Comparison of ENCODE assay signal across 11 cellular contexts in genomic region chrX:65696613-65697012, GRCh38. TPM values are rescaled to one million over a fixed set of nuclear protein-coding genes. Genes with fewer than 3 reads are reported as not detected.
DNase-seq lines count a peak whose midpoint lies in the region; ATAC-seq and TF ChIP-seq lines count a peak whose summit lies in the region.
"Had no signal": no experiment of that assay in that cellular context is flagged by ENCODE, and none has a peak within 500 bp of the region (broad histone marks: within the 10 kb centered on the region; RNA-seq: fewer than 3 reads in every experiment).

No MANE protein-coding gene starts in this region.

- no peak for ATAC-seq in CD8-positive, alpha-beta T cell
- ATAC-seq in GM18861 (IDR thresholded peaks at IDR 0.05; ENCODE audit: unreplicated experiment): no peak
- ATAC-seq: WTC11 had no signal

- H3K36me3 ChIP-seq in CD8-positive, alpha-beta T cell (ENCODE audit: insufficient read depth, low read length): no peaks in the 10 kb centered on the region
- no peaks in the 10 kb centered on the region for H3K36me3 ChIP-seq in MM.1S (replicated peaks; ENCODE audit: insufficient read depth, low read length)
- no peaks in the 10 kb centered on the region for H3K36me3 ChIP-seq in mammary epithelial cell (ENCODE audit: insufficient read depth, low read length)
- H3K36me3 ChIP-seq in neutrophil: no peaks in the 10 kb centered on the region

- H3K9ac ChIP-seq in MM.1S (ENCODE audit: low read length) (peak overlapping the region; percentile 21; the same call in 1 of the 2 replicates), mammary epithelial cell (ENCODE audit: insufficient read depth, low read length) (no peak overlapping the region)

- peaks cover 93% of the 10 kb centered on the region for H3K4me1 ChIP-seq in CD8-positive, alpha-beta T cell (ENCODE audit: insufficient read depth, low read length)
- H3K4me1 ChIP-seq in MM.1S (ENCODE audit: low read length) (peaks cover 69% of the 10 kb centered on the region), mammary epithelial cell (ENCODE audit: insufficient read depth, low read length) (peaks cover 38% of the 10 kb centered on the region), neutrophil (ENCODE audit: control insufficient read depth in 1 of 2, insufficient read depth in 1 of 2, low read depth in 1 of 2, low read length in 1 of 2) (peaks cover 84 to 94% of the 10 kb centered on the region in 2 experiments)

- H4K20me1 ChIP-seq in MM.1S (ENCODE audit: insufficient read depth, low read length): no peaks in the 10 kb centered on the region
- H4K20me1 ChIP-seq in mammary epithelial cell (ENCODE audit: insufficient read depth, low read length): no peaks in the 10 kb centered on the region

- no peaks in the 10 kb centered on the region for H3K27me3 ChIP-seq in CD8-positive, alpha-beta T cell (ENCODE audit: insufficient read depth, low read length)
- H3K27me3 ChIP-seq in MM.1S (replicated peaks; ENCODE audit: insufficient read depth, low read length): no peaks in the 10 kb centered on the region
- H3K27me3 ChIP-seq in mammary epithelial cell (ENCODE audit: insufficient read depth, low read length): no peaks in the 10 kb centered on the region
- H3K27me3 ChIP-seq in neutrophil: no peaks in the 10 kb centered on the region

- POLR2A ChIA-PET in CD8-positive, alpha-beta T cell (lab: Charles Lee): interaction anchor here (1.0 to 2.3 kb wide), 3 partner anchors 10 to 28 kb away, joined by 3 to 17 read pairs (median 4); no protein-coding TSS in a partner anchor

- no peak overlapping the region for H2AFZ ChIP-seq in MM.1S (ENCODE audit: low read length)
- no peak overlapping the region for H2AFZ ChIP-seq in mammary epithelial cell (ENCODE audit: low read depth, low read length)

- H3K9me3 ChIP-seq in CD8-positive, alpha-beta T cell (ENCODE audit: low read length): no peaks in the 10 kb centered on the region
- H3K9me3 ChIP-seq in MM.1S (replicated peaks; ENCODE audit: insufficient read depth, low read length) (no peaks in the 10 kb centered on the region), mammary epithelial cell (replicated peaks; ENCODE audit: insufficient read depth, low read length) (no peaks in the 10 kb centered on the region), neutrophil (no peaks in the 10 kb centered on the region)

- H3K79me2 ChIP-seq in MM.1S (ENCODE audit: low read length) (peaks cover 90% of the 10 kb centered on the region), mammary epithelial cell (ENCODE audit: insufficient read depth, low read length) (peaks cover 97% of the 10 kb centered on the region)

- peak overlapping the region; percentile 81 for H3K4me3 Mint-ChIP-seq in CD8-positive, alpha-beta T cell
- H3K4me3 Mint-ChIP-seq: WTC11 had no signal

- intact Hi-C loops in CD8-positive, alpha-beta T cell (cut with DNase I, micrococcal nuclease): loop anchor here (5.0 to 10.0 kb wide), 2 partner anchors 99 to 288 kb away; no protein-coding TSS in a partner anchor
- intact Hi-C loops in mammary epithelial cell (cut with micrococcal nuclease): no loop called here

- peaks cover 36% of the 10 kb centered on the region for H3K36me3 Mint-ChIP-seq in CD8-positive, alpha-beta T cell
- H3K36me3 Mint-ChIP-seq: WTC11 had no signal

- H3K9me3 Mint-ChIP-seq in CD8-positive, alpha-beta T cell: no peaks in the 10 kb centered on the region
- H3K9me3 Mint-ChIP-seq: WTC11 had no signal

- no peak for TF ChIP-seq CTCF in CD8-positive, alpha-beta T cell (IDR thresholded peaks at IDR 0.05)
- TF ChIP-seq CTCF in MM.1S (IDR thresholded peaks at IDR 0.05; ENCODE audit: low read length): no peak
- TF ChIP-seq CTCF in mammary epithelial cell (conservative IDR thresholded peaks at IDR 0.05 in 1 of 2, IDR thresholded peaks at IDR 0.05 in 1 of 2; ENCODE audit: extremely low read depth in 1 of 2, insufficient read depth in 1 of 2, low read depth in 1 of 2, low read length in 2 of 2): no peak
- TF ChIP-seq CTCF in neutrophil (IDR thresholded peaks at IDR 0.05): no peak

- H3K27me3 Mint-ChIP-seq in CD8-positive, alpha-beta T cell (ENCODE audit: low read depth): no peaks in the 10 kb centered on the region

- BruUV-seq in mammary epithelial cell (replicated peaks; lab: Mats Ljungman, UMichigan): no TSS peak

- DNase-seq in CD8-positive, alpha-beta T cell: no peak
- DNase-seq in MM.1S: peak; percentile 14
- no peak for DNase-seq in mammary epithelial cell
- no peak for DNase-seq in NCI-H446 (lab: John Stamatoyannopoulos, UW)
- no peak for DNase-seq in amniotic stem cell (lab: John Stamatoyannopoulos, UW)
- no peak for DNase-seq in GM03348 (ENCODE audit: low spot score)
- DNase-seq: NCI-H2227 treated with DMSO at 0.1 percent for 48 hours; stimulated activated CD4-positive, alpha-beta T cell treated with anti-CD3 and anti-CD28 coated beads, Interleukin-4, amount 100 ng/mL, for 1 hour had no signal

- 59% methylated on average over 3 of the region's 3 CpGs for WGBS in mammary epithelial cell (ENCODE audit: low coverage, missing lambda C conversion rate)

- H3K27ac Mint-ChIP-seq in CD8-positive, alpha-beta T cell: peak overlapping the region; percentile 97

- H3K9me2 ChIP-seq in MM.1S (replicated peaks; ENCODE audit: insufficient read depth, low read length): no peaks in the 10 kb centered on the region

- dilution Hi-C loops in mammary epithelial cell (cut with HindIII; ENCODE audit: low sequenced_read_pairs): no loop called here

- H3K4me2 ChIP-seq in MM.1S (ENCODE audit: low read depth, low read length) (peak overlapping the region; percentile 49), mammary epithelial cell (ENCODE audit: insufficient read depth, low read depth, low read length) (no peak overlapping the region)

- in situ Hi-C loops in mammary epithelial cell (cut with MboI; ENCODE audit: low sequenced_read_pairs in 2 of 2): no loop called here

- CTCF ChIA-PET in CD8-positive, alpha-beta T cell (lab: Charles Lee): interaction anchor here (0.8 kb wide), 1 partner anchor 24 kb away, joined by 3 read pairs; no protein-coding TSS in a partner anchor
- CTCF ChIA-PET in mammary epithelial cell (lab: Charles Lee; ENCODE audit: low non-redundant PET): no interaction called here

- H3K4me1 Mint-ChIP-seq in CD8-positive, alpha-beta T cell (ENCODE audit: low read depth): peaks cover 88% of the 10 kb centered on the region

- peaks cover 35% of the 10 kb centered on the region for H3F3A ChIP-seq in MM.1S (ENCODE audit: insufficient read depth, low read length)

- H3K4me3 ChIP-seq in CD8-positive, alpha-beta T cell (ENCODE audit: low read depth, low read length): peak overlapping the region; percentile 20
- H3K4me3 ChIP-seq in MM.1S (ENCODE audit: low read length): 0 out of 2 replicates have a peak overlapping the region, but pooled peaks have one; percentile 16
- H3K4me3 ChIP-seq in mammary epithelial cell (replicated peaks in 1 of 3; ENCODE audit: insufficient read depth in 1 of 3, low read depth in 2 of 3, low read length in 3 of 3): no peak overlapping the region
- H3K4me3 ChIP-seq in neutrophil (ENCODE audit: low read depth in 1 of 2, low read length in 1 of 2): peak overlapping the region; percentile 54 to 56

- H3K27ac ChIP-seq in CD8-positive, alpha-beta T cell (ENCODE audit: low read depth, low read length): peak overlapping the region; percentile 38
- H3K27ac ChIP-seq in MM.1S (ENCODE audit: low read length) (peak overlapping the region; percentile 89), mammary epithelial cell (ENCODE audit: insufficient read depth, low read depth, low read length) (peak overlapping the region; percentile 70), neutrophil (peak overlapping the region; percentile 94)

RNA-seq across cellular contexts. Expression of gene MSN, which starts 29.2 kb away (rescaled TPM):
- total RNA-seq in CD8-positive, alpha-beta T cell: 100 to 1,000 TPM; 285 to 286 TPM
- total RNA-seq in mammary epithelial cell: 100 to 1,000 TPM; 261 to 317 TPM
- 374 TPM for polyA plus RNA-seq in mammary epithelial cell
- 640 TPM for polyA minus RNA-seq in mammary epithelial cell

Comparison
In these comparisons a context has a peak if more than half of its experiments do, and no peak if none do; other contexts are left out.
1. H3K27ac ChIP-seq: peak in every context shown above with its lines; median percentile 94 in neutrophil; 89 in MM.1S; 70 in mammary epithelial cell; 38 in CD8-positive, alpha-beta T cell.
2. H3K4me3 ChIP-seq: peak in CD8-positive, alpha-beta T cell (single experiment), MM.1S (single experiment) and neutrophil (2 of 2); none in mammary epithelial cell (0 of 3).